In genomic region chr17:81652901-81653771, GRCh38 we compare ENCODE assay signal across 13 cellular contexts. TPM values are rescaled to one million over a fixed set of nuclear protein-coding genes. Genes with fewer than 3 reads are reported as not detected.
DNase-seq lines count a peak whose midpoint lies in the region; TF ChIP-seq lines count a peak whose summit lies in the region.
"Had no signal": no experiment of that assay in that cellular context is flagged by ENCODE, and none has a peak within 500 bp of the region (broad histone marks: within the 10 kb centered on the region; RNA-seq: fewer than 3 reads in every experiment).

No MANE protein-coding gene starts in this region.

- intact Hi-C loops in spleen (cut with DNase I; ENCODE audit: low total_unique reads): no loop called here

- H3K27me3 ChIP-seq in iPS-15b (ENCODE audit: control insufficient read depth, insufficient read depth, low read length) (peaks cover 8% of the 10 kb centered on the region), spleen (replicated peaks in 1 of 7) (peaks cover 0 to 73% (median 29%) of the 10 kb centered on the region in 7 donors)

- TF ChIP-seq POLR2A in spleen (IDR thresholded peaks at IDR 0.05): no peak

- H3K4me3 ChIP-seq in iPS-15b (ENCODE audit: low read depth, low read length) (peak overlapping the region; percentile 37), spleen (peak overlapping the region in 5 of 8 donors; percentile 23 to 65 (median 37))
- H3K4me3 ChIP-seq: A549 had no signal

- H3K9me3 ChIP-seq in iPS-15b (ENCODE audit: control insufficient read depth, insufficient read depth, low read length) (no peaks in the 10 kb centered on the region), spleen (peaks cover 0 to 11% (median 0%) of the 10 kb centered on the region in 8 donors)
- H3K9me3 ChIP-seq: A549 had no signal

- no peak for TF ChIP-seq CTCF in spleen (IDR thresholded peaks at IDR 0.05 in 8 of 11, conservative IDR thresholded peaks at IDR 0.05 in 3 of 11)

- H3K36me3 Mint-ChIP-seq in T-helper 1 cell treated with Interleukin-12 subunit alpha and Interleukin-12 subunit beta and Interleukin-4 antibody, amounts not matched to agents 30 μg/mL and 1 μg/mL, for 36 hours (ENCODE audit: low read depth): peaks cover 3% of the 10 kb centered on the region
- no peaks in the 10 kb centered on the region for H3K36me3 Mint-ChIP-seq in T-helper 2 cell treated with Interferon-gamma antibody and Interleukin-4, amounts not matched to agents 5 μg/mL and 100 μg/mL, for 36 hours (ENCODE audit: low read depth)

- H3K4me1 ChIP-seq in iPS-15b (ENCODE audit: control insufficient read depth, insufficient read depth, low read length) (no peaks in the 10 kb centered on the region), spleen (peaks cover 0 to 46% (median 12%) of the 10 kb centered on the region in 6 donors)

- H3K36me3 ChIP-seq in iPS-15b (ENCODE audit: control insufficient read depth, insufficient read depth, low read length) (no peaks in the 10 kb centered on the region), spleen (no peaks in the 10 kb centered on the region)

- peak overlapping the region; percentile 87 for H3K4me3 Mint-ChIP-seq in T-helper 1 cell treated with Interleukin-12 subunit alpha and Interleukin-12 subunit beta and Interleukin-4 antibody, amounts not matched to agents 30 μg/mL and 1 μg/mL, for 36 hours
- H3K4me3 Mint-ChIP-seq in T-helper 2 cell treated with Interferon-gamma antibody and Interleukin-4, amounts not matched to agents 5 μg/mL and 100 μg/mL, for 36 hours: peak overlapping the region; percentile 85

- peaks cover 14% of the 10 kb centered on the region for H3K27me3 Mint-ChIP-seq in T-helper 1 cell treated with Interleukin-12 subunit alpha and Interleukin-12 subunit beta and Interleukin-4 antibody, amounts not matched to agents 30 μg/mL and 1 μg/mL, for 36 hours (ENCODE audit: low read depth)
- H3K27me3 Mint-ChIP-seq in T-helper 2 cell treated with Interferon-gamma antibody and Interleukin-4, amounts not matched to agents 5 μg/mL and 100 μg/mL, for 36 hours (ENCODE audit: low read depth): peaks cover 11% of the 10 kb centered on the region

- in situ Hi-C loops in KBM-7 (cut with MboI; ENCODE audit: low pct_unique_long_range_greater_than_20kb, low sequenced_read_pairs): no loop called here

- H3K9ac ChIP-seq in iPS-15b (ENCODE audit: low read depth, low read length): peak overlapping the region; percentile 37

- H3K9me3 Mint-ChIP-seq in T-helper 1 cell treated with Interleukin-12 subunit alpha and Interleukin-12 subunit beta and Interleukin-4 antibody, amounts not matched to agents 30 μg/mL and 1 μg/mL, for 36 hours: no peaks in the 10 kb centered on the region
- H3K9me3 Mint-ChIP-seq in T-helper 2 cell treated with Interferon-gamma antibody and Interleukin-4, amounts not matched to agents 5 μg/mL and 100 μg/mL, for 36 hours: no peaks in the 10 kb centered on the region

- no peak for DNase-seq in T-helper 1 cell
- no peak for DNase-seq in T-helper 2 cell treated with Interferon-gamma antibody and Interleukin-4, amounts not matched to agents 5 μg/mL and 100 μg/mL, for 36 hours (ENCODE audit: low spot score)
- DNase-seq in spleen: no peak
- no peak for DNase-seq in KBM-7
- DNase-seq in DMS 273 treated with DMSO at 0.1 percent for 48 hours (lab: John Stamatoyannopoulos, UW): no peak
- no peak for DNase-seq in NCI-H1417 treated with DMSO at 0.1 percent for 48 hours (lab: John Stamatoyannopoulos, UW)
- DNase-seq: aorta, NCI-H446 treated with DMSO at 0.1 percent for 48 hours, T-helper 9 cell had no signal

- peaks cover 12% of the 10 kb centered on the region for H3K4me1 Mint-ChIP-seq in T-helper 1 cell treated with Interleukin-12 subunit alpha and Interleukin-12 subunit beta and Interleukin-4 antibody, amounts not matched to agents 30 μg/mL and 1 μg/mL, for 36 hours (ENCODE audit: low read depth)
- peaks cover 16% of the 10 kb centered on the region for H3K4me1 Mint-ChIP-seq in T-helper 2 cell treated with Interferon-gamma antibody and Interleukin-4, amounts not matched to agents 5 μg/mL and 100 μg/mL, for 36 hours (ENCODE audit: low read depth)

- H3K27ac Mint-ChIP-seq in T-helper 1 cell treated with Interleukin-12 subunit alpha and Interleukin-12 subunit beta and Interleukin-4 antibody, amounts not matched to agents 30 μg/mL and 1 μg/mL, for 36 hours: peak overlapping the region; percentile 77
- H3K27ac Mint-ChIP-seq in T-helper 2 cell treated with Interferon-gamma antibody and Interleukin-4, amounts not matched to agents 5 μg/mL and 100 μg/mL, for 36 hours: peak overlapping the region; percentile 84

- H3K27ac ChIP-seq in spleen: peak overlapping the region in 2 of 8 donors; percentile 32 to 36
- H3K27ac ChIP-seq: A549 had no signal

- 10 to 22% (median 16%) methylated on average over 23 to 29 of the region's 29 CpGs for WGBS in spleen, 5 donors

RNA-seq across cellular contexts. Expression of gene PDE6G, which starts 3.2 kb away (rescaled TPM):
- total RNA-seq in spleen: 10 to 100 TPM in 6 of 7 donors, 1 to 10 TPM in 1; 6.7 to 26.8 (median 16.4) TPM
- polyA plus RNA-seq in spleen: 10 to 100 TPM; 17.8 to 27.0 (median 25.8) TPM
- total RNA-seq: frontal cortex had no signal

RNA-seq across cellular contexts. Expression of gene OXLD1, which starts 13.3 kb away (rescaled TPM):
- total RNA-seq in spleen: 10 to 100 TPM; 29.4 to 53.8 (median 32.1) TPM
- 100 to 1,000 TPM; 102 to 110 (median 106) TPM for polyA plus RNA-seq in spleen

RNA-seq across cellular contexts. Expression of gene CCDC137, which starts 13.4 kb away (rescaled TPM):
- 10 to 100 TPM; 10.7 to 24.2 (median 19.0) TPM for total RNA-seq in spleen
- 10 to 100 TPM; 20.7 to 40.1 (median 21.4) TPM for polyA plus RNA-seq in spleen

RNA-seq across cellular contexts. Expression of gene TSPAN10, which starts 16.1 kb away (rescaled TPM):
- 1 to 10 TPM in 3 of 7 donors, under 1 TPM in 2, not detected in 2; 0.37 to 1.4 (median 1.1) TPM for total RNA-seq in spleen
- 1 to 10 TPM in 2 of 3 donors, under 1 TPM in 1; 0.83 to 3.0 (median 2.9) TPM for polyA plus RNA-seq in spleen
- total RNA-seq: frontal cortex had no signal

RNA-seq across cellular contexts. Expression of gene NPLOC4, which starts 16.2 kb away (rescaled TPM):
- total RNA-seq in spleen: 100 to 1,000 TPM in 4 of 7 donors, 10 to 100 TPM in 3; 68.8 to 130 (median 101) TPM
- polyA plus RNA-seq in spleen: 10 to 100 TPM; 19.3 to 42.8 (median 32.2) TPM
